ENCODE assay signal across 1 cellular context in genomic region chr12:105204916-105205315, GRCh38.
TF ChIP-seq lines count a peak whose summit lies in the region.

No MANE protein-coding gene starts in this region.

TF ChIP-seq in IMR-90, 13 proteins besides CTCF, POLR2A, EP300 and RAD21 (continued from another document):
- TF ChIP-seq, protein P1, sequence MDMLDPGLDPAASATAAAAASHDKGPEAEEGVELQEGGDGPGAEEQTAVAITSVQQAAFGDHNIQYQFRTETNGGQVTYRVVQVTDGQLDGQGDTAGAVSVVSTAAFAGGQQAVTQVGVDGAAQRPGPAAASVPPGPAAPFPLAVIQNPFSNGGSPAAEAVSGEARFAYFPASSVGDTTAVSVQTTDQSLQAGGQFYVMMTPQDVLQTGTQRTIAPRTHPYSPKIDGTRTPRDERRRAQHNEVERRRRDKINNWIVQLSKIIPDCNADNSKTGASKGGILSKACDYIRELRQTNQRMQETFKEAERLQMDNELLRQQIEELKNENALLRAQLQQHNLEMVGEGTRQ (IDR thresholded peaks at IDR 0.05; ENCODE audit: low read depth, low read length): no peak
- TF ChIP-seq CHD1 (IDR thresholded peaks at IDR 0.05; ENCODE audit: low read depth, low read length) (no peak), MAFK (IDR thresholded peaks at IDR 0.05; ENCODE audit: low read depth, low read length) (no peak), NFE2L2 (IDR thresholded peaks at IDR 0.05; ENCODE audit: low read depth, low read length) (peak; percentile 77), RCOR1 (IDR thresholded peaks at IDR 0.05; ENCODE audit: insufficient replicate concordance, low read length) (no peak), FOS (IDR thresholded peaks at IDR 0.05; ENCODE audit: low read depth, low read length) (0 out of 2 replicates have a peak, but pooled peaks have one; percentile 22), MXI1 (IDR thresholded peaks at IDR 0.05; ENCODE audit: borderline replicate concordance, low read depth, low read length) (no peak)
- TF ChIP-seq, protein P2, sequence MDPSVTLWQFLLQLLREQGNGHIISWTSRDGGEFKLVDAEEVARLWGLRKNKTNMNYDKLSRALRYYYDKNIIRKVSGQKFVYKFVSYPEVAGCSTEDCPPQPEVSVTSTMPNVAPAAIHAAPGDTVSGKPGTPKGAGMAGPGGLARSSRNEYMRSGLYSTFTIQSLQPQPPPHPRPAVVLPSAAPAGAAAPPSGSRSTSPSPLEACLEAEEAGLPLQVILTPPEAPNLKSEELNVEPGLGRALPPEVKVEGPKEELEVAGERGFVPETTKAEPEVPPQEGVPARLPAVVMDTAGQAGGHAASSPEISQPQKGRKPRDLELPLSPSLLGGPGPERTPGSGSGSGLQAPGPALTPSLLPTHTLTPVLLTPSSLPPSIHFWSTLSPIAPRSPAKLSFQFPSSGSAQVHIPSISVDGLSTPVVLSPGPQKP (IDR thresholded peaks at IDR 0.05; ENCODE audit: borderline replicate concordance, low read depth, low read length): no peak
